18 cellular contexts compared by ENCODE assay signal in the genomic region with DNA sequence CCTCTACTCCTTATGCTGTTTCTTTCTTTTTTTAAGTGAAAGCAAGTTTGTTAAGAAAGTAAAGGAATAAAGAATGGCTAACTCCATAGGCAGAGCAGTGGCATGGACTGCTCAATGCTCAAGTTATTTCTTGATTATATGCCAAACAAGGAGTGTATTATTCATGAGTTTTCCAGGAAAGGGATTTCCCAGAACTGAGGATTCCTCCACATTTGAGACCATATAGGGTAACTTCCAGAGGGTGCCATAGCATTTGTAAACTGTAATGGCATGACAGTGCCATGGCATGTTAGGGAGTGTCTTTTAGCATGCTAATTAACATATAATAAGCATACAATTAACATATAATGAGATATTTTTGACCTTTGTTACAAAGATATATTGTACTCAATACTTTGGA.
"Had no signal": no experiment of that assay in that cellular context is flagged by ENCODE, and none has a peak within 500 bp of the region (broad histone marks: within the 10 kb centered on the region; RNA-seq: fewer than 3 reads in every experiment).

No MANE protein-coding gene starts in this region.

- H3K27me3 Mint-ChIP-seq: activated naive CD8-positive, alpha-beta T cell treated with anti-CD3 and anti-CD28 coated beads, Interleukin-2, amount 50 U/mL, for 24 hours; naive B cell; T-cell had no signal

- H3K9me3 ChIP-seq: ascending aorta, colonic mucosa, gastroesophageal sphincter had no signal

- H3K27ac ChIP-seq: ascending aorta, colonic mucosa, gastroesophageal sphincter had no signal

- H3K4me3 ChIP-seq: ascending aorta, colonic mucosa, gastroesophageal sphincter, lung had no signal

- H3K36me3 Mint-ChIP-seq: naive B cell, T-cell had no signal

- H3K27me3 ChIP-seq: ascending aorta, colonic mucosa, gastroesophageal sphincter had no signal

- H3K36me3 ChIP-seq: ascending aorta, colonic mucosa, gastroesophageal sphincter had no signal

- DNase-seq: activated CD4-positive, alpha-beta T cell treated with anti-CD3 and anti-CD28 coated beads for 48 hours; activated CD8-positive, alpha-beta memory T cell treated with anti-CD3 and anti-CD28 coated beads, Interleukin-2, amount 50 U/mL, for 48 hours; activated CD8-positive, alpha-beta T cell treated with anti-CD3 and anti-CD28 coated beads, Interleukin-2, amount 10 ng/mL, durations not matched to agents 7 days and 5 days; activated naive CD4-positive, alpha-beta T cell treated with Interleukin-2 at 50 U/mL for 16 hours; activated naive CD8-positive, alpha-beta T cell treated with anti-CD3 and anti-CD28 coated beads, Interleukin-2, amount 50 U/mL, for 24 hours; colonic mucosa; left cardiac atrium; naive B cell; right cardiac atrium; small intestine; stimulated activated CD4-positive, alpha-beta T cell treated with anti-CD3 and anti-CD28 coated beads, Interleukin-1b, Interleukin-23, amount 100 ng/mL, for 48 hours; stimulated activated naive CD4-positive, alpha-beta T cell; substantia nigra; T-cell; trophoblast cell had no signal

- H3K27ac Mint-ChIP-seq: activated CD8-positive, alpha-beta T cell treated with anti-CD3 and anti-CD28 coated beads, Interleukin-2, amount 10 ng/mL, durations not matched to agents 7 days and 5 days; activated naive CD8-positive, alpha-beta T cell treated with anti-CD3 and anti-CD28 coated beads, Interleukin-2, amount 50 U/mL, for 24 hours; naive B cell; T-cell had no signal

- H3K4me1 Mint-ChIP-seq: activated naive CD8-positive, alpha-beta T cell treated with anti-CD3 and anti-CD28 coated beads, Interleukin-2, amount 50 U/mL, for 24 hours; naive B cell; T-cell had no signal

- H3K4me3 Mint-ChIP-seq: activated CD8-positive, alpha-beta T cell treated with anti-CD3 and anti-CD28 coated beads, Interleukin-2, amount 10 ng/mL, durations not matched to agents 7 days and 5 days; activated naive CD8-positive, alpha-beta T cell treated with anti-CD3 and anti-CD28 coated beads, Interleukin-2, amount 50 U/mL, for 24 hours; naive B cell; T-cell had no signal

- H3K4me1 ChIP-seq: ascending aorta, colonic mucosa, gastroesophageal sphincter had no signal

- ATAC-seq: activated CD8-positive, alpha-beta T cell treated with anti-CD3 and anti-CD28 coated beads, Interleukin-2, amount 10 ng/mL, durations not matched to agents 7 days and 5 days; activated naive CD8-positive, alpha-beta T cell treated with anti-CD3 and anti-CD28 coated beads, Interleukin-2, amount 50 U/mL, for 24 hours; gastroesophageal sphincter; left cardiac atrium; right cardiac atrium; T-cell had no signal
